ENCODE assay signal across 23 cellular contexts in the genomic region with DNA sequence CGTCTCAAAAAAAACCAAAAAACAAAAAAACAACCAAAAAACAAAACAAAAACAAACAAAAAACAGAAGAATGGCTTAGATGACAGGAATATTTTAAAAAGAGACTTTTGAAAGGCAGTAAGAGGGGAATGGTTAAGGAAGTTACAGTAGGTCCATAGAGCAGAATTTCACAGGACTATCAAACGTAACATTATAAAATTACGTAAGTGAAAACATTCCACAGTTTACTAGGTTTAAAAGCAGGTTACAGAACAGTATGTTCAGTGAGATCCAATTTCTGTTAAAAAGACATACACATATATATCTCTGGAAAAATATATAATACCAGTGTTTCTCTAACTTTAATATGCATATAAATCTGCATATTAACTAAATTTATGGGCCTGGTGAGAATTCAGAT. TPM values are rescaled to one million over a fixed set of nuclear protein-coding genes. Genes with fewer than 3 reads are reported as not detected.
A peak's percentile ranks its signal among the peaks of the same experiment; 100 is the strongest.
DNase-seq lines count a peak whose midpoint lies in the region; ATAC-seq and TF ChIP-seq lines count a peak whose summit lies in the region.
"Had no signal": no experiment of that assay in that cellular context is flagged by ENCODE, and none has a peak within 500 bp of the region (broad histone marks: within the 10 kb centered on the region; RNA-seq: fewer than 3 reads in every experiment).

No MANE protein-coding gene starts in this region.

- H3K36me3 ChIP-seq in left ventricle myocardium inferior (peaks cover 68% of the 10 kb centered on the region), muscle layer of duodenum (ENCODE audit: control insufficient read depth in 1 of 2, insufficient read depth in 2 of 2, low read length in 2 of 2) (peaks cover 2 to 12% of the 10 kb centered on the region in 2 donors), upper lobe of right lung (peaks cover 24% of the 10 kb centered on the region)
- H3K36me3 ChIP-seq: adrenal gland had no signal

- H3K4me3 ChIP-seq in left ventricle myocardium inferior (no peak overlapping the region), muscle layer of duodenum (ENCODE audit: low read depth in 1 of 2, low read length in 2 of 2) (no peak overlapping the region), upper lobe of right lung (no peak overlapping the region), dorsolateral prefrontal cortex (no peak overlapping the region)
- H3K4me3 ChIP-seq: adrenal gland, SK-N-MC, spleen, tibial artery had no signal

- DNase-seq in left ventricle myocardium inferior = no peak
- no peak for DNase-seq in left ventricle myocardium superior
- no peak for DNase-seq in effector memory CD8-positive, alpha-beta T cell
- DNase-seq in upper lobe of right lung = no peak
- no peak for DNase-seq in EL
- DNase-seq in dorsolateral prefrontal cortex = no peak
- DNase-seq in activated CD4-positive, alpha-beta memory T cell treated with anti-CD3 and anti-CD28 coated beads, Interleukin-2, amount 10 ng/mL, durations not matched to agents 7 days and 5 days = no peak
- DNase-seq: activated CD4-positive, alpha-beta T cell treated with anti-CD3 and anti-CD28 coated beads for 1 hour; activated CD8-positive, alpha-beta memory T cell treated with anti-CD3 and anti-CD28 coated beads, Interleukin-2, amount 10 ng/mL, durations not matched to agents 7 days and 5 days; adrenal gland; CD4-positive, alpha-beta T cell; DMS153; endodermal cell; foreskin melanocyte; NCI-H1105 treated with DMSO at 0.1 percent for 48 hours; NCI-H524 treated with DMSO at 0.1 percent for 48 hours; spleen had no signal

- H3K27me3 Mint-ChIP-seq in effector memory CD8-positive, alpha-beta T cell = no peaks in the 10 kb centered on the region
- no peaks in the 10 kb centered on the region for H3K27me3 Mint-ChIP-seq in activated CD4-positive, alpha-beta memory T cell treated with anti-CD3 and anti-CD28 coated beads, Interleukin-2, amount 10 ng/mL, durations not matched to agents 7 days and 5 days
- H3K27me3 Mint-ChIP-seq: activated CD8-positive, alpha-beta memory T cell treated with anti-CD3 and anti-CD28 coated beads, Interleukin-2, amount 10 ng/mL, durations not matched to agents 7 days and 5 days; CD4-positive, alpha-beta T cell; central memory CD8-positive, alpha-beta T cell had no signal

- TF ChIP-seq CTCF in left ventricle myocardium inferior (IDR thresholded peaks at IDR 0.05; ENCODE audit: borderline replicate concordance) (no peak), upper lobe of right lung (IDR thresholded peaks at IDR 0.05) (no peak), dorsolateral prefrontal cortex (IDR thresholded peaks at IDR 0.05 in 54 of 56, conservative IDR thresholded peaks at IDR 0.05 in 2 of 56; ENCODE audit: low read depth in 1 of 56, partially characterized antibody in 56 of 56) (no peak)

- H3K4me1 Mint-ChIP-seq in effector memory CD8-positive, alpha-beta T cell (ENCODE audit: low read depth in 2 of 2) = peaks cover 2 to 4% of the 10 kb centered on the region in 2 donors
- H3K4me1 Mint-ChIP-seq in activated CD4-positive, alpha-beta memory T cell treated with anti-CD3 and anti-CD28 coated beads, Interleukin-2, amount 10 ng/mL, durations not matched to agents 7 days and 5 days = peaks cover 8% of the 10 kb centered on the region
- H3K4me1 Mint-ChIP-seq: central memory CD8-positive, alpha-beta T cell; endodermal cell had no signal

- peaks cover 41% of the 10 kb centered on the region for H3K36me3 Mint-ChIP-seq in effector memory CD8-positive, alpha-beta T cell (ENCODE audit: insufficient read depth)
- H3K36me3 Mint-ChIP-seq in activated CD4-positive, alpha-beta memory T cell treated with anti-CD3 and anti-CD28 coated beads, Interleukin-2, amount 10 ng/mL, durations not matched to agents 7 days and 5 days (ENCODE audit: low read depth) = peaks cover 15% of the 10 kb centered on the region

- no peaks in the 10 kb centered on the region for H3K9me3 Mint-ChIP-seq in effector memory CD8-positive, alpha-beta T cell
- no peaks in the 10 kb centered on the region for H3K9me3 Mint-ChIP-seq in activated CD4-positive, alpha-beta memory T cell treated with anti-CD3 and anti-CD28 coated beads, Interleukin-2, amount 10 ng/mL, durations not matched to agents 7 days and 5 days
- H3K9me3 Mint-ChIP-seq: activated T-helper 2 cell treated with anti-CD3 and anti-CD28 coated beads, Interferon-gamma antibody, Interleukin-2, Interleukin-4, amounts not matched to agents 10 μg/mL and 5 μg/mL and 100 μg/mL, durations not matched to agents 14 hours and 24 hours and 36 hours; CD4-positive, alpha-beta T cell; central memory CD8-positive, alpha-beta T cell; endodermal cell had no signal

- H3K27ac ChIP-seq in left ventricle myocardium inferior (replicated peaks) = peak overlapping the region; percentile 80
- H3K27ac ChIP-seq in muscle layer of duodenum (ENCODE audit: low read length) = peak overlapping the region; percentile 64
- H3K27ac ChIP-seq in upper lobe of right lung = peak overlapping the region; percentile 77
- peak overlapping the region in 7 of 59 donors; percentile 0 to 55 (median 41) for H3K27ac ChIP-seq in dorsolateral prefrontal cortex
- H3K27ac ChIP-seq: SK-N-MC had no signal

- H3K4me1 ChIP-seq in left ventricle myocardium inferior (peaks cover 47% of the 10 kb centered on the region), muscle layer of duodenum (ENCODE audit: control insufficient read depth in 1 of 2, insufficient read depth in 2 of 2, low read length in 2 of 2) (peaks cover 8 to 21% of the 10 kb centered on the region in 2 donors), upper lobe of right lung (peaks cover 31% of the 10 kb centered on the region)

- intact Hi-C loops in left ventricle myocardium inferior (cut with micrococcal nuclease) = no loop called here
- intact Hi-C loops in left ventricle myocardium superior (cut with micrococcal nuclease) = no loop called here
- intact Hi-C loops in upper lobe of right lung (cut with DNase I) = no loop called here
- intact Hi-C loops in dorsolateral prefrontal cortex (cut with DNase I) = loop anchor here in 1 of 2 donors (10.0 kb wide), 1 partner anchor 220 kb away; no protein-coding TSS in a partner anchor

- H3K9me3 ChIP-seq in left ventricle myocardium inferior (replicated peaks) = no peaks in the 10 kb centered on the region
- no peaks in the 10 kb centered on the region for H3K9me3 ChIP-seq in muscle layer of duodenum (ENCODE audit: control insufficient read depth in 1 of 2, low read length in 2 of 2)
- H3K9me3 ChIP-seq in upper lobe of right lung = no peaks in the 10 kb centered on the region
- H3K9me3 ChIP-seq: adrenal gland, spleen, tibial artery had no signal

- ATAC-seq in left ventricle myocardium superior = no peak
- no peak for ATAC-seq in effector memory CD8-positive, alpha-beta T cell (replicated peaks)
- no peak for ATAC-seq in upper lobe of right lung
- ATAC-seq: activated CD8-positive, alpha-beta memory T cell treated with anti-CD3 and anti-CD28 coated beads, Interleukin-2, amount 10 ng/mL, durations not matched to agents 7 days and 5 days had no signal

- POLR2A ChIA-PET in activated CD4-positive, alpha-beta memory T cell treated with anti-CD3 and anti-CD28 coated beads, Interleukin-2, amount 10 ng/mL, durations not matched to agents 7 days and 5 days (lab: Charles Lee) = no interaction called here

- peak overlapping the region; percentile 77 to 92 for H3K27ac Mint-ChIP-seq in effector memory CD8-positive, alpha-beta T cell
- no peak overlapping the region for H3K27ac Mint-ChIP-seq in activated CD4-positive, alpha-beta memory T cell treated with anti-CD3 and anti-CD28 coated beads, Interleukin-2, amount 10 ng/mL, durations not matched to agents 7 days and 5 days
- H3K27ac Mint-ChIP-seq: activated CD8-positive, alpha-beta memory T cell treated with anti-CD3 and anti-CD28 coated beads, Interleukin-2, amount 10 ng/mL, durations not matched to agents 7 days and 5 days; activated T-helper 2 cell treated with anti-CD3 and anti-CD28 coated beads, Interferon-gamma antibody, Interleukin-2, Interleukin-4, amounts not matched to agents 10 μg/mL and 5 μg/mL and 100 μg/mL, durations not matched to agents 14 hours and 24 hours and 36 hours; CD4-positive, alpha-beta T cell had no signal

- no peaks in the 10 kb centered on the region for H3K27me3 ChIP-seq in left ventricle myocardium inferior (ENCODE audit: low read depth)
- no peaks in the 10 kb centered on the region for H3K27me3 ChIP-seq in muscle layer of duodenum (ENCODE audit: low read depth, low read length)
- no peaks in the 10 kb centered on the region for H3K27me3 ChIP-seq in upper lobe of right lung
- no peaks in the 10 kb centered on the region for H3K27me3 ChIP-seq in dorsolateral prefrontal cortex
- H3K27me3 ChIP-seq: adrenal gland, spleen, tibial artery had no signal

- no peak overlapping the region for H3K4me3 Mint-ChIP-seq in effector memory CD8-positive, alpha-beta T cell
- no peak overlapping the region for H3K4me3 Mint-ChIP-seq in activated CD4-positive, alpha-beta memory T cell treated with anti-CD3 and anti-CD28 coated beads, Interleukin-2, amount 10 ng/mL, durations not matched to agents 7 days and 5 days
- H3K4me3 Mint-ChIP-seq: activated CD8-positive, alpha-beta memory T cell treated with anti-CD3 and anti-CD28 coated beads, Interleukin-2, amount 10 ng/mL, durations not matched to agents 7 days and 5 days; CD4-positive, alpha-beta T cell; central memory CD8-positive, alpha-beta T cell; endodermal cell had no signal

- CTCF ChIA-PET in activated CD4-positive, alpha-beta memory T cell treated with anti-CD3 and anti-CD28 coated beads, Interleukin-2, amount 10 ng/mL, durations not matched to agents 7 days and 5 days (lab: Charles Lee) = no interaction called here

RNA-seq across cellular contexts. Expression of a gene that starts 50.2 kb away (rescaled TPM):
- total RNA-seq in left ventricle myocardium inferior = 0.08 TPM
- total RNA-seq in left ventricle myocardium superior = not detected
- not detected for total RNA-seq in upper lobe of right lung
- under 1 TPM in 6 of 120 experiments, not detected in 114; 0.13 to 0.39 (median 0.22) TPM for total RNA-seq in dorsolateral prefrontal cortex
- total RNA-seq in activated CD4-positive, alpha-beta memory T cell treated with anti-CD3 and anti-CD28 coated beads, Interleukin-2, amount 10 ng/mL, durations not matched to agents 7 days and 5 days = not detected
- total RNA-seq: activated CD8-positive, alpha-beta memory T cell treated with anti-CD3 and anti-CD28 coated beads, Interleukin-2, amount 10 ng/mL, durations not matched to agents 7 days and 5 days; activated T-helper 2 cell treated with anti-CD3 and anti-CD28 coated beads, Interferon-gamma antibody, Interleukin-2, Interleukin-4, amounts not matched to agents 10 μg/mL and 5 μg/mL and 100 μg/mL, durations not matched to agents 14 hours and 24 hours and 36 hours; OCI-LY7 had no signal
